ENCODE assay signal across 1 cellular context in the genomic region with DNA sequence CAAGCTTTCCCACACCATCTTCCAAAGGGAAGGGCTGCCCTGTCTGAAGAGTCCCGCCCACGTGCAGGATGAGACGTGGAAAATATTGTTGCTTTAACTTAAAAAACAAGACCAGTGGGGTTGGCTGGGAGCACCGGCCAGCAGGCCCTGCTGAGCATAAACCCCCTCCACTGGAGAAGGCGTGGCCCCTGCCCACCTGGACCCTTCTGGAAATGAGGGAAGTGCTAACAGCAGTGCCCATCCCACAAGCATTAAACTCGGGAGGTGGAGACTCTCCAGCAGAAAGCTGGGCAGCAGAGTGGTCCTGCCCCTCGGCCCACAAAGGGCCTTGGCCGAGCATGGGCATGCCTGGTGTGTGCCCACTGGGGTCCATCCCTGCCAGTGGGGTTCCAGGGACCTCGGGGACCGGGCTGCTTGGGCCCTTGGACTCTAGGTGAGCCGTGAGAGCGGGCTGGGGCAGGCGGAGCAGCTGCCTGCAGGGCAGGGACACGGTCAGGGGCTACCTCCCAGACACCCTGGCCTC.
TF ChIP-seq lines count a peak whose summit lies in the region.

No MANE protein-coding gene starts in this region.

TF ChIP-seq in WTC11, 78 proteins besides CTCF, POLR2A, EP300 and RAD21 (continued from another document):
- TF ChIP-seq, protein P1, sequence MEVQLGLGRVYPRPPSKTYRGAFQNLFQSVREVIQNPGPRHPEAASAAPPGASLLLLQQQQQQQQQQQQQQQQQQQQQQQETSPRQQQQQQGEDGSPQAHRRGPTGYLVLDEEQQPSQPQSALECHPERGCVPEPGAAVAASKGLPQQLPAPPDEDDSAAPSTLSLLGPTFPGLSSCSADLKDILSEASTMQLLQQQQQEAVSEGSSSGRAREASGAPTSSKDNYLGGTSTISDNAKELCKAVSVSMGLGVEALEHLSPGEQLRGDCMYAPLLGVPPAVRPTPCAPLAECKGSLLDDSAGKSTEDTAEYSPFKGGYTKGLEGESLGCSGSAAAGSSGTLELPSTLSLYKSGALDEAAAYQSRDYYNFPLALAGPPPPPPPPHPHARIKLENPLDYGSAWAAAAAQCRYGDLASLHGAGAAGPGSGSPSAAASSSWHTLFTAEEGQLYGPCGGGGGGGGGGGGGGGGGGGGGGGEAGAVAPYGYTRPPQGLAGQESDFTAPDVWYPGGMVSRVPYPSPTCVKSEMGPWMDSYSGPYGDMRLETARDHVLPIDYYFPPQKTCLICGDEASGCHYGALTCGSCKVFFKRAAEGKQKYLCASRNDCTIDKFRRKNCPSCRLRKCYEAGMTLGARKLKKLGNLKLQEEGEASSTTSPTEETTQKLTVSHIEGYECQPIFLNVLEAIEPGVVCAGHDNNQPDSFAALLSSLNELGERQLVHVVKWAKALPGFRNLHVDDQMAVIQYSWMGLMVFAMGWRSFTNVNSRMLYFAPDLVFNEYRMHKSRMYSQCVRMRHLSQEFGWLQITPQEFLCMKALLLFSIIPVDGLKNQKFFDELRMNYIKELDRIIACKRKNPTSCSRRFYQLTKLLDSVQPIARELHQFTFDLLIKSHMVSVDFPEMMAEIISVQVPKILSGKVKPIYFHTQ (CRISPR knock-in tag; IDR thresholded peaks at IDR 0.05), result no peak
